ENCODE assay signal across 8 cellular contexts in genomic region chr1:154154534-154155181, GRCh38. TPM values are rescaled to one million over a fixed set of nuclear protein-coding genes. Genes with fewer than 3 reads are reported as not detected.
DNase-seq lines count a peak whose midpoint lies in the region; ATAC-seq and TF ChIP-seq lines count a peak whose summit lies in the region.

Gene NUP210L (minus strand): TSS chr1:154155073.

- intact Hi-C loops in prostate gland (cut with DNase I), result no loop called here

- peak within 1 kb of the TSS; percentile 2 to 81 (median 72) for H3K27ac ChIP-seq in gastroesophageal sphincter
- peak within 1 kb of the TSS; percentile 9 to 51 for H3K27ac ChIP-seq in prostate gland

- WGBS in gastroesophageal sphincter (ENCODE audit: low coverage in 1 of 2), 2 donors, result 57 to 71% methylated on average over 4 to 11 of the region's 29 CpGs
- 79% methylated on average over 29 of the region's 29 CpGs for WGBS in prostate gland

- POLR2A ChIA-PET in WTC11 (lab: Charles Lee), result interaction anchor here (1.5 kb wide), 1 partner anchor 16 kb away, joined by 5 read pairs; no protein-coding TSS in a partner anchor

- TF ChIP-seq POLR2A in gastroesophageal sphincter (IDR thresholded peaks at IDR 0.05) (no peak), prostate gland (IDR thresholded peaks at IDR 0.05) (no peak)

- H3K9me3 ChIP-seq in gastroesophageal sphincter (no peaks in the 10 kb centered on the region), prostate gland (no peaks in the 10 kb centered on the region)

- no peaks in the 10 kb centered on the region for H3K27me3 ChIP-seq in gastroesophageal sphincter
- H3K27me3 ChIP-seq in prostate gland (replicated peaks; ENCODE audit: insufficient read depth), result no peaks in the 10 kb centered on the region

- H3K36me3 Mint-ChIP-seq in WTC11, result peaks cover 30% of the 10 kb centered on the region

- H3K4me1 ChIP-seq in gastroesophageal sphincter, result peaks cover 4 to 48% (median 10%) of the 10 kb centered on the region in 3 donors
- H3K4me1 ChIP-seq in prostate gland (replicated peaks), result peaks cover 3% of the 10 kb centered on the region

- H3K4me3 Mint-ChIP-seq in WTC11, result no peak within 1 kb of the TSS

- CTCF ChIA-PET in WTC11 (lab: Charles Lee), result interaction anchor here (0.8 to 1.1 kb wide), 2 partner anchors 117 to 180 kb away, joined by 3 read pairs; no protein-coding TSS in a partner anchor

- H3K4me1 Mint-ChIP-seq in WTC11, result peaks cover 19% of the 10 kb centered on the region

- peak within 1 kb of the TSS; percentile 91 for H3K27ac Mint-ChIP-seq in WTC11

- peaks cover 0 to 37% of the 10 kb centered on the region in 2 donors for H3K36me3 ChIP-seq in gastroesophageal sphincter
- no peaks in the 10 kb centered on the region for H3K36me3 ChIP-seq in prostate gland

- no peak for TF ChIP-seq CTCF in WTC11 (IDR thresholded peaks at IDR 0.05)
- TF ChIP-seq CTCF in gastroesophageal sphincter (IDR thresholded peaks at IDR 0.05), result no peak
- no peak for TF ChIP-seq CTCF in prostate gland (IDR thresholded peaks at IDR 0.05)

- H3K4me3 ChIP-seq in gastroesophageal sphincter (no peak within 1 kb of the TSS), prostate gland (no peak within 1 kb of the TSS)

- DNase-seq in ELF-1 (ENCODE audit: low read depth, low spot score) (peak; percentile 83), WTC11 (ENCODE audit: low spot score) (peak; percentile 76), prostate gland (ENCODE audit: low spot score) (peak; percentile 6), H4 (ENCODE audit: low spot score) (no peak), HK-2 (ENCODE audit: unreplicated experiment) (no peak), NCI-H2107 treated with DMSO at 0.1 percent for 48 hours (lab: John Stamatoyannopoulos, UW; ENCODE audit: unreplicated experiment) (no peak), NCI-H2196 treated with DMSO at 0.1 percent for 48 hours (lab: John Stamatoyannopoulos, UW; ENCODE audit: unreplicated experiment) (no peak)

- ATAC-seq in WTC11 (peak; percentile 95), gastroesophageal sphincter (peak; percentile 58)

- H3K27me3 Mint-ChIP-seq in WTC11 (ENCODE audit: low read depth), result no peaks in the 10 kb centered on the region

- H3K9me3 Mint-ChIP-seq in WTC11, result no peaks in the 10 kb centered on the region

- no peak for TF ChIP-seq EP300 in gastroesophageal sphincter (IDR thresholded peaks at IDR 0.05)

TF ChIP-seq in WTC11, 78 proteins besides CTCF, POLR2A, EP300 and RAD21:
- TF ChIP-seq CREB1 (CRISPR knock-in tag; IDR thresholded peaks at IDR 0.05) (no peak), GABPB1 (CRISPR knock-in tag; IDR thresholded peaks at IDR 0.05) (no peak), FOXP1 (CRISPR knock-in tag; IDR thresholded peaks at IDR 0.05; ENCODE audit: borderline replicate concordance) (peak; percentile 54; the same call in 1 of the 2 replicates), ZMAT4 (CRISPR knock-in tag; IDR thresholded peaks at IDR 0.05) (no peak), ZNF263 (CRISPR knock-in tag; IDR thresholded peaks at IDR 0.05; ENCODE audit: low read depth) (no peak), FOXP4 (CRISPR knock-in tag; IDR thresholded peaks at IDR 0.05) (peak; percentile 44; the same call in 1 of the 2 replicates), USF2 (CRISPR knock-in tag; IDR thresholded peaks at IDR 0.05) (no peak), FOXJ3 (CRISPR knock-in tag; IDR thresholded peaks at IDR 0.05; ENCODE audit: borderline replicate concordance) (no peak)
- TF ChIP-seq, protein P1, sequence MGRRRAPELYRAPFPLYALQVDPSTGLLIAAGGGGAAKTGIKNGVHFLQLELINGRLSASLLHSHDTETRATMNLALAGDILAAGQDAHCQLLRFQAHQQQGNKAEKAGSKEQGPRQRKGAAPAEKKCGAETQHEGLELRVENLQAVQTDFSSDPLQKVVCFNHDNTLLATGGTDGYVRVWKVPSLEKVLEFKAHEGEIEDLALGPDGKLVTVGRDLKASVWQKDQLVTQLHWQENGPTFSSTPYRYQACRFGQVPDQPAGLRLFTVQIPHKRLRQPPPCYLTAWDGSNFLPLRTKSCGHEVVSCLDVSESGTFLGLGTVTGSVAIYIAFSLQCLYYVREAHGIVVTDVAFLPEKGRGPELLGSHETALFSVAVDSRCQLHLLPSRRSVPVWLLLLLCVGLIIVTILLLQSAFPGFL (CRISPR knock-in tag; IDR thresholded peaks at IDR 0.05; ENCODE audit: borderline replicate concordance), result no peak
- TF ChIP-seq, protein P2, sequence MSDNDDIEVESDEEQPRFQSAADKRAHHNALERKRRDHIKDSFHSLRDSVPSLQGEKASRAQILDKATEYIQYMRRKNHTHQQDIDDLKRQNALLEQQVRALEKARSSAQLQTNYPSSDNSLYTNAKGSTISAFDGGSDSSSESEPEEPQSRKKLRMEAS (CRISPR knock-in tag; IDR thresholded peaks at IDR 0.05), result peak; percentile 80
- TF ChIP-seq, protein P3, sequence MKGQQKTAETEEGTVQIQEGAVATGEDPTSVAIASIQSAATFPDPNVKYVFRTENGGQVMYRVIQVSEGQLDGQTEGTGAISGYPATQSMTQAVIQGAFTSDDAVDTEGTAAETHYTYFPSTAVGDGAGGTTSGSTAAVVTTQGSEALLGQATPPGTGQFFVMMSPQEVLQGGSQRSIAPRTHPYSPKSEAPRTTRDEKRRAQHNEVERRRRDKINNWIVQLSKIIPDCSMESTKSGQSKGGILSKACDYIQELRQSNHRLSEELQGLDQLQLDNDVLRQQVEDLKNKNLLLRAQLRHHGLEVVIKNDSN (CRISPR knock-in tag; IDR thresholded peaks at IDR 0.05), result 0 out of 2 replicates have a peak, but pooled peaks have one; percentile 14

RNA-seq across cellular contexts. Expression of gene NUP210L, which starts in this region (rescaled TPM):
- total RNA-seq in WTC11 (2021) (0.02 to 0.09 TPM in 2 of 3 replicates, not detected in the other), gastroesophageal sphincter (not detected), prostate gland (1 to 10 TPM in 1 of 2 donors, under 1 TPM in 1; 0.05 to 5.7 TPM)
- 0.02 TPM in 1 of 2 replicates, not detected in the other for total RNA-seq in H4 (2014; rRNA removed; shearing (Covaris generic))

Comparison
In these comparisons a context has a peak if more than half of its experiments do, and no peak if none do; other contexts are left out.
1. Peak in DNase-seq and ATAC-seq in WTC11; RNA of the gene not detected or under 1 TPM.
2. Peak in ATAC-seq and H3K27ac ChIP-seq in gastroesophageal sphincter; RNA of the gene not detected or under 1 TPM.
3. DNase-seq: peak in ELF-1 (single experiment) and prostate gland (single experiment); none in H4 (single experiment), HK-2 (single experiment), NCI-H2107 treated with DMSO at 0.1 percent for 48 hours (single experiment) and NCI-H2196 treated with DMSO at 0.1 percent for 48 hours (single experiment).